ENCODE assay signal across 23 cellular contexts in genomic region chr6:107644513-107644912, GRCh38.
A peak's percentile ranks its signal among the peaks of the same experiment; 100 is the strongest.
DNase-seq lines count a peak whose midpoint lies in the region; ATAC-seq and TF ChIP-seq lines count a peak whose summit lies in the region.
"Had no signal": no experiment of that assay in that cellular context is flagged by ENCODE, and none has a peak within 500 bp of the region (broad histone marks: within the 10 kb centered on the region; RNA-seq: fewer than 3 reads in every experiment).

No MANE protein-coding gene starts in this region.

- CTCF ChIA-PET in HEK293 (lab: Yijun Ruan, JAX): interaction anchor here (0.9 to 1.0 kb wide), 2 partner anchors 11 to 13 kb away, joined by 3 read pairs; no protein-coding TSS in a partner anchor

- DNase-seq in adipocyte (ENCODE audit: low read depth): no peak
- DNase-seq in myocyte (ENCODE audit: low read depth): peak; percentile 33
- DNase-seq in stromal cell of bone marrow (ENCODE audit: low read depth): peak; percentile 52
- DNase-seq in NCI-H2196 treated with DMSO at 0.1 percent for 48 hours (lab: John Stamatoyannopoulos, UW; ENCODE audit: unreplicated experiment): no peak
- no peak for DNase-seq in cerebellar cortex (ENCODE audit: low spot score)
- DNase-seq: CD8-positive, alpha-beta memory T cell; DMS53; IMR-90; MG63; NCI-H1092; NCI-H2081; NCI-H510A; NCI-H748 treated with DMSO at 0.1 percent for 48 hours; NK-92 treated with Interleukin-12 subunit alpha and Interleukin-12 subunit beta, amount 100 ng/mL, for 24 hours; OCI-M1; RPMI8226; SHP77 treated with DMSO at 0.1 percent for 48 hours; SK-N-SH had no signal

- no peaks in the 10 kb centered on the region for H3K27me3 ChIP-seq in adipocyte (replicated peaks; ENCODE audit: control insufficient read depth, insufficient read depth, low read length)
- H3K27me3 ChIP-seq: BLaER1 treated with 17β-estradiol and CSF1 and Interleukin-3, amounts not matched to agents 10 nM and 100 nM had no signal

- H3K9me3 ChIP-seq in HEK293 (ENCODE audit: control insufficient read depth, insufficient read depth, low read depth, low read length) (no peaks in the 10 kb centered on the region), adipocyte (ENCODE audit: control insufficient read depth, low read length) (no peaks in the 10 kb centered on the region)
- H3K9me3 ChIP-seq: A549; BLaER1 treated with 17β-estradiol and CSF1 and Interleukin-3, amounts not matched to agents 10 nM and 100 nM; MG63; SK-N-SH had no signal

- POLR2A ChIA-PET in HEK293 (lab: Yijun Ruan, JAX): no interaction called here

- TF ChIP-seq CTCF in HEK293 (tag by site-specific recombination; IDR thresholded peaks at IDR 0.05): no peak

- peaks cover 0 to 3% of the 10 kb centered on the region in 2 experiments; a peak in 1 of 3 replicates for H3K36me3 ChIP-seq in HEK293 (ENCODE audit: control insufficient read depth in 2 of 2, insufficient read depth in 1 of 2, low read length in 2 of 2)
- H3K36me3 ChIP-seq in adipocyte (ENCODE audit: control insufficient read depth, insufficient read depth, low read length, severe bottlenecking): no peaks in the 10 kb centered on the region
- H3K36me3 ChIP-seq: BLaER1 treated with 17β-estradiol and CSF1 and Interleukin-3, amounts not matched to agents 10 nM and 100 nM; MG63 had no signal

- H3K4me1 ChIP-seq in HEK293 (ENCODE audit: control insufficient read depth, insufficient read depth, low read length) (peaks cover 8% of the 10 kb centered on the region; the same call in 1 of the 2 replicates), adipocyte (ENCODE audit: control insufficient read depth, insufficient read depth, low read length) (peaks cover 73% of the 10 kb centered on the region)
- H3K4me1 ChIP-seq: A549 had no signal

- no peak overlapping the region for H3K4me3 ChIP-seq in HEK293 (ENCODE audit: low read depth, low read length)
- H3K4me3 ChIP-seq in adipocyte (ENCODE audit: low read length): peak overlapping the region; percentile 15
- H3K4me3 ChIP-seq: A549; BLaER1 treated with 17β-estradiol and CSF1 and Interleukin-3, amounts not matched to agents 10 nM and 100 nM; MG63 had no signal

- no peak for ATAC-seq in HG02840 (IDR thresholded peaks at IDR 0.05; ENCODE audit: low FRiP score, unreplicated experiment)
- ATAC-seq: A549 had no signal

- peak overlapping the region; percentile 61 for H3K9ac ChIP-seq in adipocyte (ENCODE audit: low read length)
- H3K9ac ChIP-seq: BLaER1 treated with 17β-estradiol and CSF1 and Interleukin-3, amounts not matched to agents 10 nM and 100 nM; SK-N-SH had no signal

- H3K27ac ChIP-seq in HEK293 (ENCODE audit: extremely low read depth, low read depth, low read length): no peak overlapping the region
- H3K27ac ChIP-seq: A549; BLaER1 treated with 17β-estradiol and CSF1 and Interleukin-3, amounts not matched to agents 10 nM and 100 nM; HL-60 had no signal

TF ChIP-seq in HEK293, 187 proteins besides CTCF, POLR2A, EP300 and RAD21:
- TF ChIP-seq ZFP37 (tag by site-specific recombination; IDR thresholded peaks at IDR 0.05): no peak
- peak; percentile 69 for TF ChIP-seq PRDM4 (tag by site-specific recombination; IDR thresholded peaks at IDR 0.05)
- peak; percentile 27; the same call in 1 of the 2 replicates for TF ChIP-seq ZXDB (tag by site-specific recombination; IDR thresholded peaks at IDR 0.05)
- TF ChIP-seq ZNF701 (tag by site-specific recombination; IDR thresholded peaks at IDR 0.05): no peak
- TF ChIP-seq TRIM28 (IDR thresholded peaks at IDR 0.05; ENCODE audit: borderline replicate concordance, low read length): 0 out of 2 replicates have a peak, but pooled peaks have one; percentile 35
- TF ChIP-seq FEZF1 (tag by site-specific recombination; IDR thresholded peaks at IDR 0.05): peak; percentile 81
- no peak for TF ChIP-seq ZBTB21 (tag by site-specific recombination; IDR thresholded peaks at IDR 0.05)
- no peak for TF ChIP-seq ZNF473 (tag by site-specific recombination; IDR thresholded peaks at IDR 0.05)
- TF ChIP-seq ZNF529 (tag by site-specific recombination; IDR thresholded peaks at IDR 0.05; ENCODE audit: insufficient replicate concordance): no peak
- TF ChIP-seq ZSCAN30 (tag by site-specific recombination; IDR thresholded peaks at IDR 0.05): 0 out of 2 replicates have a peak, but pooled peaks have one; percentile 35
- peak; percentile 53; the same call in 1 of the 2 replicates for TF ChIP-seq ZNF843 (tag by site-specific recombination; IDR thresholded peaks at IDR 0.05)
- TF ChIP-seq ZNF311 (tag by site-specific recombination; IDR thresholded peaks at IDR 0.05; ENCODE audit: borderline replicate concordance): no peak
- peak; percentile 37; the same call in 1 of the 2 replicates for TF ChIP-seq OSR2 (tag by site-specific recombination; IDR thresholded peaks at IDR 0.05)
- TF ChIP-seq OVOL3 (tag by site-specific recombination; IDR thresholded peaks at IDR 0.05): no peak
- peak; percentile 91 for TF ChIP-seq PRDM6 (tag by site-specific recombination; IDR thresholded peaks at IDR 0.05)

Comparison
In these comparisons a context has a peak if more than half of its experiments do, and no peak if none do; other contexts are left out.
1. DNase-seq: peak in myocyte (single experiment) and stromal cell of bone marrow (single experiment); none in adipocyte (single experiment), NCI-H2196 treated with DMSO at 0.1 percent for 48 hours (single experiment) and cerebellar cortex (single experiment).